In the genomic region with DNA sequence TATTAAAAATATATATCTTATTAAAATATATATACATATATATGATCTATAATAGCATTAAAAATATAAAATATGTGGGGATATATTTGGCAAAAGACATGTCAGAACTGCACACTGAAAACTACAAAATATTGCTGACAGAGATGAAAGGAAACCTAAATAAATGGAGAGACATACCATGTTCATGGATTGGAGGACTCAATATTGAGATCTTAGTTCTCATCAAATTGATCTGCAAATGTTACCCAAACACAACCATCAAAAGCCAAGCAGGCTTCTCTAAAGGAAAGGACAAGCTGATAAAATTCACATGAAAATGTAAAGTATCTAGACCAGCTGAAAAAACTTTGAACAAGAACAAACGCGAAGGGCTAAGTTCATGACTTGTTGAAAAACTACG, we compare ENCODE assay signal across 20 cellular contexts. TPM values are rescaled to one million over a fixed set of nuclear protein-coding genes. Genes with fewer than 3 reads are reported as not detected.
DNase-seq lines count a peak whose midpoint lies in the region; ATAC-seq, FAIRE-seq and TF ChIP-seq lines count a peak whose summit lies in the region.
"Had no signal": no experiment of that assay in that cellular context is flagged by ENCODE, and none has a peak within 500 bp of the region (broad histone marks: within the 10 kb centered on the region; RNA-seq: fewer than 3 reads in every experiment).

No MANE protein-coding gene starts in this region.

- no peaks in the 10 kb centered on the region for H3K9me1 ChIP-seq in K562 (ENCODE audit: control insufficient read depth, insufficient read depth, low read length)

- peaks cover 25 to 73% of the 10 kb centered on the region in 2 experiments; a peak in 2 of 3 replicates for H3K36me3 ChIP-seq in HEK293 (ENCODE audit: control insufficient read depth in 2 of 2, insufficient read depth in 1 of 2, low read length in 2 of 2)
- peaks cover 88% of the 10 kb centered on the region for H3K36me3 ChIP-seq in K562 (ENCODE audit: control insufficient read depth, insufficient read depth, low read length)
- H3K36me3 ChIP-seq in neutrophil = peaks cover 82% of the 10 kb centered on the region
- peaks cover 0 to 14% (median under 1%) of the 10 kb centered on the region in 4 donors for H3K36me3 ChIP-seq in right lobe of liver

- BruUV-seq in K562 (replicated peaks; lab: Mats Ljungman, UMichigan) = no TSS peak

- no peaks in the 10 kb centered on the region for H3K9me3 ChIP-seq in HEK293 (ENCODE audit: control insufficient read depth, insufficient read depth, low read depth, low read length)
- peaks cover 20% of the 10 kb centered on the region for H3K9me3 ChIP-seq in K562 (replicated peaks; ENCODE audit: control insufficient read depth, insufficient read depth, low read depth, low read length)
- H3K9me3 ChIP-seq in neutrophil = no peaks in the 10 kb centered on the region
- no peaks in the 10 kb centered on the region for H3K9me3 ChIP-seq in right lobe of liver

- no peak for TF ChIP-seq EP300 in K562 (IDR thresholded peaks at IDR 0.05; ENCODE audit: low read length)

- H3K27ac Mint-ChIP-seq in activated CD8-positive, alpha-beta T cell treated with anti-CD3 and anti-CD28 coated beads, Interleukin-2, amount 10 ng/mL, durations not matched to agents 7 days and 5 days = no peak overlapping the region
- H3K27ac Mint-ChIP-seq: HFFc6 had no signal

- H3K27me3 ChIP-seq in K562 (ENCODE audit: control insufficient read depth in 2 of 2, insufficient read depth in 2 of 2, low read length in 2 of 2) = no peaks in the 10 kb centered on the region
- H3K27me3 ChIP-seq in neutrophil = no peaks in the 10 kb centered on the region
- H3K27me3 ChIP-seq in right lobe of liver = no peaks in the 10 kb centered on the region

- TF ChIP-seq POLR2A in K562 (conservative IDR thresholded peaks at IDR 0.05) = no peak
- TF ChIP-seq POLR2A in right lobe of liver (IDR thresholded peaks at IDR 0.05) = no peak

- in situ Hi-C loops in K562 (cut with MboI) (no loop called here), KBM-7 (cut with MboI; ENCODE audit: low pct_unique_long_range_greater_than_20kb, low sequenced_read_pairs) (no loop called here)

- peaks cover 24% of the 10 kb centered on the region for H3K4me1 Mint-ChIP-seq in activated CD8-positive, alpha-beta T cell treated with anti-CD3 and anti-CD28 coated beads, Interleukin-2, amount 10 ng/mL, durations not matched to agents 7 days and 5 days (ENCODE audit: low read depth)

- H3K4me3 ChIP-seq in HEK293 (ENCODE audit: low read depth, low read length) (no peak overlapping the region), K562 (no peak overlapping the region), neutrophil (ENCODE audit: low read depth in 1 of 2, low read length in 1 of 2) (no peak overlapping the region), right lobe of liver (no peak overlapping the region)
- H3K4me3 ChIP-seq: GM23248 had no signal

- ATAC-seq in K562 (no peak), right lobe of liver (no peak), GM19035 (IDR thresholded peaks at IDR 0.05; ENCODE audit: unreplicated experiment) (no peak)
- no peak for ATAC-seq in activated CD8-positive, alpha-beta T cell treated with anti-CD3 and anti-CD28 coated beads, Interleukin-2, amount 10 ng/mL, durations not matched to agents 7 days and 5 days
- ATAC-seq: HepG2 had no signal

- H3K27ac ChIP-seq in HEK293 (ENCODE audit: extremely low read depth, low read depth, low read length) (no peak overlapping the region), K562 (ENCODE audit: extremely low read depth, low read depth, low read length) (no peak overlapping the region), neutrophil (peak overlapping the region; percentile 60), right lobe of liver (no peak overlapping the region)
- H3K27ac ChIP-seq: C4-2B, GM23248, KMS-11 had no signal

- no peak overlapping the region for H3K4me2 ChIP-seq in K562 (ENCODE audit: insufficient read depth, low read length)
- H3K4me2 ChIP-seq: KMS-11 had no signal

- no peak overlapping the region for H3K9ac ChIP-seq in K562 (ENCODE audit: insufficient read depth in 1 of 2, low read depth in 2 of 2, low read length in 2 of 2)
- H3K9ac ChIP-seq: GM23248, KMS-11 had no signal

- peaks cover 11% of the 10 kb centered on the region; the same call in 1 of the 2 replicates for H4K20me1 ChIP-seq in K562 (replicated peaks; ENCODE audit: control insufficient read depth, insufficient read depth, low read length)

- no peaks in the 10 kb centered on the region for H3K4me1 ChIP-seq in HEK293 (ENCODE audit: control insufficient read depth, insufficient read depth, low read length)
- H3K4me1 ChIP-seq in K562 (replicated peaks in 1 of 2; ENCODE audit: control insufficient read depth in 2 of 2, insufficient read depth in 2 of 2, low read length in 2 of 2) = peaks cover 12 to 16% of the 10 kb centered on the region in 2 experiments
- H3K4me1 ChIP-seq in neutrophil (ENCODE audit: control insufficient read depth in 1 of 2, insufficient read depth in 1 of 2, low read depth in 1 of 2, low read length in 1 of 2) = peaks cover 75 to 88% of the 10 kb centered on the region in 2 experiments
- peaks cover 0 to 41% (median 17%) of the 10 kb centered on the region in 4 donors for H3K4me1 ChIP-seq in right lobe of liver

- intact Hi-C loops in K562 (cut with micrococcal nuclease) = no loop called here
- intact Hi-C loops in right lobe of liver (cut with DNase I) = no loop called here

- no peak overlapping the region for H3K4me3 Mint-ChIP-seq in activated CD8-positive, alpha-beta T cell treated with anti-CD3 and anti-CD28 coated beads, Interleukin-2, amount 10 ng/mL, durations not matched to agents 7 days and 5 days
- H3K4me3 Mint-ChIP-seq: HFFc6, IgD-negative memory B cell had no signal

- peaks cover 8% of the 10 kb centered on the region for H3K9me3 Mint-ChIP-seq in activated CD8-positive, alpha-beta T cell treated with anti-CD3 and anti-CD28 coated beads, Interleukin-2, amount 10 ng/mL, durations not matched to agents 7 days and 5 days (ENCODE audit: insufficient read depth)
- H3K9me3 Mint-ChIP-seq: IgD-negative memory B cell had no signal

- DNase-seq in K562 (ENCODE audit: extremely low read depth in 1 of 4, low spot score in 3 of 4) (no peak), right lobe of liver (no peak), KBM-7 (no peak)
- DNase-seq in activated CD8-positive, alpha-beta T cell treated with anti-CD3 and anti-CD28 coated beads, Interleukin-2, amount 10 ng/mL, durations not matched to agents 7 days and 5 days = no peak
- DNase-seq: ACHN; Calu3; CD4-positive, alpha-beta memory T cell; DMS79 treated with DMSO at 0.1 percent for 48 hours; GF-D8; GM23248; HCEC 1CT; HFFc6 had no signal

- POLR2A ChIA-PET in HEK293 (lab: Yijun Ruan, JAX) (no interaction called here), K562 (lab: Yijun Ruan, JAX) (interaction anchor here (0.7 to 1.6 kb wide), 2 partner anchors 9 to 11 kb away, joined by 4 to 6 read pairs; no protein-coding TSS in a partner anchor)
- POLR2A ChIA-PET in activated CD8-positive, alpha-beta T cell treated with anti-CD3 and anti-CD28 coated beads, Interleukin-2, amount 10 ng/mL, durations not matched to agents 7 days and 5 days (lab: Charles Lee) = no interaction called here

- no peak for TF ChIP-seq CTCF in HEK293 (tag by site-specific recombination; IDR thresholded peaks at IDR 0.05)
- no peak for TF ChIP-seq CTCF in K562 (IDR thresholded peaks at IDR 0.05 in 2 of 3, conservative IDR thresholded peaks at IDR 0.05 in 1 of 3; ENCODE audit: insufficient read depth in 2 of 3, low read depth in 1 of 3, low read length in 3 of 3)
- no peak for TF ChIP-seq CTCF in neutrophil (IDR thresholded peaks at IDR 0.05)
- no peak for TF ChIP-seq CTCF in right lobe of liver (IDR thresholded peaks at IDR 0.05)

- no peak for TF ChIP-seq RAD21 in K562 (CRISPR knock-in tag; conservative IDR thresholded peaks at IDR 0.05 in 1 of 2, IDR thresholded peaks at IDR 0.05 in 1 of 2)

- FAIRE-seq in K562 (lab: Jason Lieb, UNC) = peak; percentile 6
- FAIRE-seq: A204.1, HepG2 had no signal

- peaks cover 97% of the 10 kb centered on the region for H3K79me2 ChIP-seq in K562 (ENCODE audit: control insufficient read depth, insufficient read depth, low read length)

- H3K36me3 Mint-ChIP-seq in activated CD8-positive, alpha-beta T cell treated with anti-CD3 and anti-CD28 coated beads, Interleukin-2, amount 10 ng/mL, durations not matched to agents 7 days and 5 days (ENCODE audit: low read depth) = peaks cover 63% of the 10 kb centered on the region

- no peak overlapping the region for H2AFZ ChIP-seq in K562 (ENCODE audit: low read depth, low read length)
- H2AFZ ChIP-seq: GM23248 had no signal

- WGBS in K562 (ENCODE audit: insufficient coverage, low coverage, missing lambda C conversion rate) = 96% methylated on average over 3 of the region's 3 CpGs
- 97% methylated on average over 3 of the region's 3 CpGs for WGBS in right lobe of liver (ENCODE audit: insufficient coverage, low coverage, low lambda C conversion rate, missing lambda C conversion rate)

- no peaks in the 10 kb centered on the region for H3K27me3 Mint-ChIP-seq in activated CD8-positive, alpha-beta T cell treated with anti-CD3 and anti-CD28 coated beads, Interleukin-2, amount 10 ng/mL, durations not matched to agents 7 days and 5 days (ENCODE audit: low read depth)
- H3K27me3 Mint-ChIP-seq: CD4-positive, alpha-beta memory T cell; IgD-negative memory B cell had no signal

- CTCF ChIA-PET in HEK293 (lab: Yijun Ruan, JAX) = interaction anchor here (1.2 kb wide), 1 partner anchor 8 kb away, joined by 3 read pairs; no protein-coding TSS in a partner anchor
- CTCF ChIA-PET in K562 (lab: Yijun Ruan, JAX; ENCODE audit: low intra/inter-chr PET ratio) = no interaction called here
- CTCF ChIA-PET in activated CD8-positive, alpha-beta T cell treated with anti-CD3 and anti-CD28 coated beads, Interleukin-2, amount 10 ng/mL, durations not matched to agents 7 days and 5 days (lab: Charles Lee) = no interaction called here

RNA-seq across cellular contexts. Expression of a gene that starts 7.2 kb away (rescaled TPM):
- total RNA-seq in K562 (2011; cell fraction: chromatin; rRNA removed; ENCODE audit: low replicate concordance) = 266 and 574 TPM in 2 replicates
- total RNA-seq in K562 (2011; cell fraction: nucleolus; rRNA removed) = 372 and 388 TPM in 2 replicates
- total RNA-seq in K562 (2011; cell fraction: nucleoplasm; rRNA removed) = 193 and 246 TPM in 2 replicates
- total RNA-seq in K562 (2014; rRNA removed) (116 and 133 TPM in 2 replicates), K562 (2014; rRNA removed; fragmentation: Illumina TruSeq; extraction: Trizol) (35.7 and 46.1 TPM in 2 replicates), K562 (2015; rRNA removed; fragmentation: Illumina TruSeq; extraction: Trizol) (63.0 and 66.6 TPM in 2 replicates), K562 (2021) (131 and 135 TPM in 2 replicates), right lobe of liver (100 to 1,000 TPM in 3 of 6 experiments, 10 to 100 TPM in 3; 80.3 to 143 (median 100) TPM)
- polyA plus RNA-seq in K562 (2011; rRNA removed) (99.6 and 121 TPM in 2 replicates), K562 (2014; fragmentation: Illumina TruSeq; extraction: Trizol) (75.1 and 81.2 TPM in 2 replicates), K562 (2014; fragmentation: Nextera tagmentation; extraction: Ambion mirVana) (1 to 10 TPM; 1.5 to 2.1 TPM), K562 (2014; rRNA removed) (131 and 149 TPM in 2 replicates)
- polyA plus RNA-seq in K562 (2011; cell fraction: cytosol; rRNA removed) = 62.8 and 91.9 TPM in 2 replicates
- polyA plus RNA-seq in K562 (2011; cell fraction: nucleus; rRNA removed) = 448 and 488 TPM in 2 replicates
- 76.9 and 85.6 TPM in 2 replicates for polyA plus RNA-seq in K562 (2012)
- 23.4 and 41.8 TPM in 2 replicates for polyA minus RNA-seq in K562 (2011; rRNA and poly(A)+ RNA removed)
- polyA minus RNA-seq in K562 (2011; cell fraction: cytosol; rRNA and poly(A)+ RNA removed) = 54.8 and 55.2 TPM in 2 replicates
- polyA minus RNA-seq in K562 (2011; cell fraction: nucleus; rRNA and poly(A)+ RNA removed) = 94.5 and 123 TPM in 2 replicates
- total RNA-seq in activated CD8-positive, alpha-beta T cell treated with anti-CD3 and anti-CD28 coated beads, Interleukin-2, amount 10 ng/mL, durations not matched to agents 7 days and 5 days = 10 to 100 TPM; 82.0 to 82.9 TPM

RNA-seq across cellular contexts. Expression of a gene that starts 46.9 kb away (rescaled TPM):
- total RNA-seq in K562 (2011; cell fraction: chromatin; rRNA removed; ENCODE audit: low replicate concordance) = 123 and 215 TPM in 2 replicates
- 128 and 164 TPM in 2 replicates for total RNA-seq in K562 (2011; cell fraction: nucleolus; rRNA removed)
- 71.6 and 88.8 TPM in 2 replicates for total RNA-seq in K562 (2011; cell fraction: nucleoplasm; rRNA removed)
- total RNA-seq in K562 (2014; rRNA removed) (44.4 and 48.8 TPM in 2 replicates), K562 (2014; rRNA removed; fragmentation: Illumina TruSeq; extraction: Trizol) (15.2 and 18.4 TPM in 2 replicates), K562 (2015; rRNA removed; fragmentation: Illumina TruSeq; extraction: Trizol) (33.6 and 43.9 TPM in 2 replicates), K562 (2021) (58.5 and 71.0 TPM in 2 replicates), right lobe of liver (10 to 100 TPM in 4 of 6 experiments, 1 to 10 TPM in 2; 8.4 to 25.2 (median 11.0) TPM)
- polyA plus RNA-seq in K562 (2011; rRNA removed) (13.0 and 17.4 TPM in 2 replicates), K562 (2014; fragmentation: Illumina TruSeq; extraction: Trizol) (49.8 and 53.1 TPM in 2 replicates), K562 (2014; fragmentation: Nextera tagmentation; extraction: Ambion mirVana) (1 to 10 TPM; 4.5 to 8.4 TPM), K562 (2014; rRNA removed) (49.5 and 67.0 TPM in 2 replicates)
- 10.4 and 24.1 TPM in 2 replicates for polyA plus RNA-seq in K562 (2011; cell fraction: cytosol; rRNA removed)
- 167 and 314 TPM in 2 replicates for polyA plus RNA-seq in K562 (2011; cell fraction: nucleus; rRNA removed)
- 54.0 and 63.7 TPM in 2 replicates for polyA plus RNA-seq in K562 (2012)
- polyA minus RNA-seq in K562 (2011; rRNA and poly(A)+ RNA removed) = 8.1 and 9.7 TPM in 2 replicates
- 143 and 147 TPM in 2 replicates for polyA minus RNA-seq in K562 (2011; cell fraction: cytosol; rRNA and poly(A)+ RNA removed)
- 39.7 and 41.0 TPM in 2 replicates for polyA minus RNA-seq in K562 (2011; cell fraction: nucleus; rRNA and poly(A)+ RNA removed)
- 10 to 100 TPM; 83.6 to 85.8 TPM for total RNA-seq in activated CD8-positive, alpha-beta T cell treated with anti-CD3 and anti-CD28 coated beads, Interleukin-2, amount 10 ng/mL, durations not matched to agents 7 days and 5 days
